In genomic region chr9:68719847-68720246, GRCh38 we compare ENCODE assay signal across 22 cellular contexts. TPM values are rescaled to one million over a fixed set of nuclear protein-coding genes. Genes with fewer than 3 reads are reported as not detected.
DNase-seq lines count a peak whose midpoint lies in the region; ATAC-seq, FAIRE-seq and TF ChIP-seq lines count a peak whose summit lies in the region.
"Had no signal": no experiment of that assay in that cellular context is flagged by ENCODE, and none has a peak within 500 bp of the region (broad histone marks: within the 10 kb centered on the region; RNA-seq: fewer than 3 reads in every experiment).

No MANE protein-coding gene starts in this region.

- no peak overlapping the region for H2BK15ac ChIP-seq in H1 (ENCODE audit: low read length)

- SMC1A ChIA-PET in GM12878 (lab: Charles Lee; ENCODE audit: uncharacterized antibody, unreplicated experiment) = interaction anchor here (0.6 kb wide), 1 partner anchor 60 kb away, joined by 3 read pairs; a partner anchor contains a TSS

- no peaks in the 10 kb centered on the region for H3K79me1 ChIP-seq in H1 (ENCODE audit: low read depth, low read length)

- H3K4me3 ChIP-seq in GM12878 (no peak overlapping the region), H1 (ENCODE audit: extremely low read depth in 1 of 4, insufficient read depth in 2 of 4, low read depth in 3 of 4, low read length in 4 of 4) (no peak overlapping the region), mucosa of descending colon (no peak overlapping the region), small intestine (ENCODE audit: low read depth in 1 of 2, low read length in 2 of 2) (no peak overlapping the region)
- H3K4me3 ChIP-seq: GM23338 had no signal

- H3K36me3 Mint-ChIP-seq in natural killer cell (no peaks in the 10 kb centered on the region), nephron progenitor cell (ENCODE audit: low read depth) (peaks cover 6% of the 10 kb centered on the region)
- H3K36me3 Mint-ChIP-seq: CD4-positive, CD25-positive, alpha-beta regulatory T cell; IgD-negative memory B cell had no signal

- H3K27ac ChIP-seq in GM12878 (ENCODE audit: control insufficient read depth, insufficient read depth) = no peak overlapping the region
- H3K27ac ChIP-seq in H1 (ENCODE audit: low read depth, low read length) = no peak overlapping the region
- H3K27ac ChIP-seq in small intestine (ENCODE audit: low read depth in 1 of 2, low read length in 1 of 2) = no peak overlapping the region

- RAD21 ChIA-PET in GM12878 (lab: Charles Lee; ENCODE audit: unreplicated experiment) = no interaction called here

- H3K36me3 ChIP-seq in GM12878 (ENCODE audit: control insufficient read depth in 2 of 2, insufficient read depth in 2 of 2, low read length in 1 of 2) (no peaks in the 10 kb centered on the region; a peak in 2 of 4 replicates), H1 (ENCODE audit: control insufficient read depth in 2 of 4, insufficient read depth in 4 of 4, low read length in 3 of 4) (no peaks in the 10 kb centered on the region), mucosa of descending colon (ENCODE audit: low read depth) (no peaks in the 10 kb centered on the region), small intestine (ENCODE audit: control insufficient read depth in 2 of 2, insufficient read depth in 2 of 2, low read length in 2 of 2) (no peaks in the 10 kb centered on the region)
- H3K36me3 ChIP-seq: BE2C had no signal

- no peak overlapping the region for H4K8ac ChIP-seq in H1 (ENCODE audit: extremely low read depth, insufficient read depth, low read length)

- no peaks in the 10 kb centered on the region for H3K23me2 ChIP-seq in H1 (ENCODE audit: low read depth, low read length)

- H3K4me1 ChIP-seq in GM12878 (ENCODE audit: control insufficient read depth, insufficient read depth, low read length) (no peaks in the 10 kb centered on the region), H1 (replicated peaks in 1 of 4; ENCODE audit: control insufficient read depth in 3 of 4, insufficient read depth in 4 of 4, low read length in 3 of 4) (no peaks in the 10 kb centered on the region), mucosa of descending colon (ENCODE audit: low read depth) (peaks cover 30% of the 10 kb centered on the region), small intestine (ENCODE audit: control insufficient read depth in 2 of 2, insufficient read depth in 1 of 2, low read depth in 1 of 2, low read length in 1 of 2) (peaks cover under 1 to 14% of the 10 kb centered on the region in 2 donors)
- H3K4me1 ChIP-seq: BE2C had no signal

- H3K27me3 ChIP-seq in GM12878 (replicated peaks in 1 of 2; ENCODE audit: control insufficient read depth in 2 of 2, insufficient read depth in 2 of 2, low read length in 1 of 2) (no peaks in the 10 kb centered on the region), H1 (replicated peaks in 1 of 4; ENCODE audit: control insufficient read depth in 3 of 4, extremely low read depth in 1 of 4, insufficient read depth in 3 of 4, low read length in 3 of 4) (no peaks in the 10 kb centered on the region), small intestine (ENCODE audit: control insufficient read depth in 2 of 2, insufficient read depth in 2 of 2, low read length in 2 of 2) (no peaks in the 10 kb centered on the region)
- H3K27me3 ChIP-seq: BE2C had no signal

- H3K9me3 ChIP-seq in GM12878 (replicated peaks; ENCODE audit: control insufficient read depth, insufficient read depth, low read length) (no peaks in the 10 kb centered on the region; the same call in 2 of the 3 replicates), H1 (ENCODE audit: insufficient read depth in 2 of 2, low read depth in 1 of 2, low read length in 1 of 2) (no peaks in the 10 kb centered on the region), mucosa of descending colon (no peaks in the 10 kb centered on the region), small intestine (ENCODE audit: control insufficient read depth, low read depth) (no peaks in the 10 kb centered on the region)
- H3K9me3 ChIP-seq: BE2C had no signal

- DNase-seq in GM12878 (ENCODE audit: low read depth, low spot score) = no peak
- DNase-seq in H1 (ENCODE audit: low read depth in 1 of 2, low spot score in 2 of 2) = no peak
- DNase-seq in mucosa of descending colon = no peak
- peak; percentile 33 for DNase-seq in small intestine
- no peak for DNase-seq in natural killer cell
- no peak for DNase-seq in kidney glomerular epithelial cell (lab: John Stamatoyannopoulos, UW)
- DNase-seq in nephron progenitor cell = no peak
- DNase-seq: BE2C; C1 segment of cervical spinal cord; CD4-positive, CD25-positive, alpha-beta regulatory T cell; CD8-positive, alpha-beta memory T cell; COR-L47; DMS 273 treated with DMSO at 0.1 percent for 48 hours; DMS53; DND-41; EL; H7 had no signal

- H2AK5ac ChIP-seq in H1 (ENCODE audit: low read depth, low read length) = no peak overlapping the region

- FAIRE-seq in GM12878 (lab: Jason Lieb, UNC) (peak; percentile 27), H1 (lab: Jason Lieb, UNC) (no peak), small intestine (lab: Jason Lieb, UNC) (no peak)
- FAIRE-seq: HTR-8/SVneo had no signal

- H2AFZ ChIP-seq in GM12878 (ENCODE audit: control insufficient read depth, low read depth, low read length) = no peak overlapping the region
- no peak overlapping the region for H2AFZ ChIP-seq in H1 (ENCODE audit: low read length)
- H2AFZ ChIP-seq: GM23338 had no signal

- intact Hi-C loops in GM12878 (cut with micrococcal nuclease; ENCODE audit: unreplicated experiment) (no loop called here), mucosa of descending colon (cut with DNase I, micrococcal nuclease) (no loop called here), natural killer cell (cut with micrococcal nuclease) (no loop called here)

- H2BK5ac ChIP-seq in H1 (ENCODE audit: low read depth, low read length) = no peak overlapping the region

- H3K79me2 ChIP-seq in GM12878 (ENCODE audit: control insufficient read depth, insufficient read depth, low read length) (peaks cover 3% of the 10 kb centered on the region), H1 (ENCODE audit: control insufficient read depth in 1 of 2, insufficient read depth in 2 of 2, low read length in 2 of 2) (peaks cover 0 to 12% of the 10 kb centered on the region in 2 experiments; a peak in 1 of 4 replicates)

- H3K4me2 ChIP-seq in GM12878 (ENCODE audit: control insufficient read depth, insufficient read depth) = no peak overlapping the region
- no peak overlapping the region for H3K4me2 ChIP-seq in H1 (ENCODE audit: insufficient read depth in 1 of 2, low read depth in 2 of 2, low read length in 2 of 2)
- H3K4me2 ChIP-seq: GM23338 had no signal

- no peak overlapping the region for H3K4me3 Mint-ChIP-seq in natural killer cell
- H3K4me3 Mint-ChIP-seq in nephron progenitor cell = no peak overlapping the region
- H3K4me3 Mint-ChIP-seq: CD4-positive, CD25-positive, alpha-beta regulatory T cell; CD8-positive, alpha-beta memory T cell; GM23338; IgD-negative memory B cell had no signal

- TF ChIP-seq EP300 in GM12878 (IDR thresholded peaks at IDR 0.05; ENCODE audit: borderline replicate concordance in 1 of 2, control insufficient read depth in 1 of 2, low read depth in 2 of 2, low read length in 2 of 2) = no peak
- TF ChIP-seq EP300 in H1 (IDR thresholded peaks at IDR 0.05; ENCODE audit: borderline replicate concordance in 1 of 2, low read depth in 2 of 2, low read length in 2 of 2) = no peak

- no peak for TF ChIP-seq POLR2A in GM12878 (IDR thresholded peaks at IDR 0.05; ENCODE audit: low read depth, low read length)
- TF ChIP-seq POLR2A in H1 (IDR thresholded peaks at IDR 0.05; ENCODE audit: control extremely low read depth in 1 of 2, low read depth in 2 of 2, low read length in 2 of 2) = no peak

- no peak overlapping the region for H3K56ac ChIP-seq in H1 (replicated peaks; ENCODE audit: insufficient read length, low read depth, low read length)

- 63% methylated on average over 2 of the region's 2 CpGs for WGBS in GM12878 (ENCODE audit: insufficient coverage, insufficient replicate concordance, low lambda C conversion rate, missing lambda C conversion rate)
- WGBS in H1 (ENCODE audit: extremely low coverage in 1 of 2, insufficient coverage in 1 of 2, insufficient read length in 1 of 2, insufficient replicate concordance in 2 of 2, low coverage in 1 of 2, low lambda C conversion rate in 2 of 2, missing lambda C conversion rate in 1 of 2), 2 experiments = 64% methylated on average over 2 of the region's 2 CpGs; no CpG with 5 or more reads in 1 of the 2 experiments
- 3 to 26% (median 18%) methylated on average over 2 of the region's 2 CpGs for WGBS in small intestine, 3 donors

- H3K27me3 Mint-ChIP-seq in natural killer cell (ENCODE audit: low read depth in 2 of 2) (peaks cover 12 to 16% of the 10 kb centered on the region in 2 donors), nephron progenitor cell (ENCODE audit: low read depth, poor library complexity) (peaks cover 4% of the 10 kb centered on the region)
- H3K27me3 Mint-ChIP-seq: IgD-negative memory B cell had no signal

- TF ChIP-seq CTCF in GM12878 (IDR thresholded peaks at IDR 0.05 in 2 of 3, conservative IDR thresholded peaks at IDR 0.05 in 1 of 3; ENCODE audit: control insufficient read depth in 2 of 3, extremely low read depth in 1 of 3, insufficient read depth in 1 of 3, low read depth in 3 of 3, low read length in 3 of 3) (no peak), H1 (IDR thresholded peaks at IDR 0.05; ENCODE audit: control extremely low read depth in 1 of 3, insufficient read depth in 1 of 3, low read depth in 1 of 3, low read length in 3 of 3) (no peak), mucosa of descending colon (IDR thresholded peaks at IDR 0.05) (no peak), natural killer cell (IDR thresholded peaks at IDR 0.05) (no peak), nephron progenitor cell (IDR thresholded peaks at IDR 0.05) (no peak)

- H3K18ac ChIP-seq in H1 (ENCODE audit: extremely low read depth, low read length) = peak overlapping the region; percentile 7; the same call in 1 of the 2 replicates

- no peak overlapping the region for H4K91ac ChIP-seq in H1 (replicated peaks; ENCODE audit: insufficient read length, low read length)

- BruUV-seq in GM12878 (replicated peaks; lab: Mats Ljungman, UMichigan) = no TSS peak

- no peak overlapping the region for H2BK120ac ChIP-seq in H1 (replicated peaks; ENCODE audit: low read depth, low read length)

- H3K14ac ChIP-seq in H1 (ENCODE audit: insufficient read length) = no peak overlapping the region

- H3K27ac Mint-ChIP-seq in natural killer cell (no peak overlapping the region), nephron progenitor cell (no peak overlapping the region)
- H3K27ac Mint-ChIP-seq: CD4-positive, CD25-positive, alpha-beta regulatory T cell; CD8-positive, alpha-beta memory T cell; GM23338; IgD-negative memory B cell had no signal

- ATAC-seq in GM12878 (no peak), mucosa of descending colon (peak; percentile 59), natural killer cell (no peak)
- ATAC-seq: GM23338 had no signal

- no peak overlapping the region for H4K5ac ChIP-seq in H1 (ENCODE audit: insufficient read length, low read depth, low read length)

- TF ChIP-seq RAD21 in GM12878 (IDR thresholded peaks at IDR 0.05; ENCODE audit: insufficient read depth, low read depth, low read length) (no peak), H1 (IDR thresholded peaks at IDR 0.05 in 1 of 2, conservative IDR thresholded peaks at IDR 0.05 in 1 of 2; ENCODE audit: low read depth in 2 of 2, low read length in 2 of 2) (no peak)

- no peak overlapping the region for H2BK20ac ChIP-seq in H1 (ENCODE audit: low read length)

- H3K9ac ChIP-seq in GM12878 (ENCODE audit: control insufficient read depth, insufficient read depth, low read length) = no peak overlapping the region
- H3K9ac ChIP-seq in H1 (replicated peaks in 1 of 4; ENCODE audit: extremely low read depth in 1 of 4, low read depth in 3 of 4, low read length in 3 of 4) = no peak overlapping the region

- CTCF ChIA-PET in GM12878 (lab: Yijun Ruan, JAX) = interaction anchor here (1.1 to 1.6 kb wide), 4 partner anchors 12 to 280 kb away, joined by 3 to 6 read pairs (median 4); no protein-coding TSS in a partner anchor
- CTCF ChIA-PET in H1 (lab: Charles Lee; ENCODE audit: partially characterized antibody) = interaction anchor here (1.0 to 2.0 kb wide), 2 partner anchors 15 to 136 kb away, joined by 3 to 8 read pairs; partner anchors contain the start of gene PIP5K1B

- H3K9me3 Mint-ChIP-seq in natural killer cell = no peaks in the 10 kb centered on the region
- H3K9me3 Mint-ChIP-seq in nephron progenitor cell = peaks cover 21% of the 10 kb centered on the region
- H3K9me3 Mint-ChIP-seq: GM23338 had no signal

- H3K4me1 Mint-ChIP-seq in natural killer cell = no peaks in the 10 kb centered on the region
- no peaks in the 10 kb centered on the region for H3K4me1 Mint-ChIP-seq in nephron progenitor cell
- H3K4me1 Mint-ChIP-seq: CD4-positive, CD25-positive, alpha-beta regulatory T cell; CD8-positive, alpha-beta memory T cell had no signal

- POLR2A ChIA-PET in GM12878 (lab: Charles Lee) = interaction anchor here (0.8 kb wide), 1 partner anchor 15 kb away, joined by 3 read pairs; the partner anchor contains the start of gene PIP5K1B
- POLR2A ChIA-PET in H1 (lab: Charles Lee; ENCODE audit: partially characterized antibody) = no interaction called here

- in situ Hi-C loops in GM12878 (cut with MboI) = no loop called here

- H4K20me1 ChIP-seq in GM12878 (ENCODE audit: control insufficient read depth, insufficient read depth) (no peaks in the 10 kb centered on the region), H1 (replicated peaks in 1 of 2; ENCODE audit: control insufficient read depth in 1 of 2, insufficient read depth in 2 of 2, low read length in 2 of 2) (no peaks in the 10 kb centered on the region)

- H3K4ac ChIP-seq in H1 (replicated peaks; ENCODE audit: insufficient read length, low read depth, low read length) = no peak overlapping the region

- no peak overlapping the region for H2BK12ac ChIP-seq in H1 (ENCODE audit: low read depth, low read length)

- H3K23ac ChIP-seq in H1 (ENCODE audit: insufficient read length) = no peak overlapping the region

RNA-seq across cellular contexts. Expression of gene PIP5K1B, which starts 14.8 kb away (rescaled TPM):
- 58.8 and 60.2 TPM in 2 replicates for total RNA-seq in GM12878 (2013; cell fraction: nucleolus; rRNA removed)
- total RNA-seq in GM12878 (2014; rRNA removed) (10.2 and 10.4 TPM in 2 replicates), GM12878 (2014; rRNA removed; fragmentation: Illumina TruSeq; extraction: Trizol) (12.5 and 13.5 TPM in 2 replicates), GM12878 (2021) (14.5 and 16.2 TPM in 2 replicates), mucosa of descending colon (100 to 1,000 TPM in 1 of 3 donors, 10 to 100 TPM in 2; 60.0 to 122 (median 73.3) TPM), natural killer cell (1 to 10 TPM in 2 of 3 donors, under 1 TPM in 1; 0.73 to 3.4 (median 1.3) TPM)
- 6.0 TPM for polyA plus RNA-seq in GM12878 (2011; ENCODE audit: low read depth)
- polyA plus RNA-seq in GM12878 (2011; rRNA removed) (16.3 and 18.2 TPM in 2 replicates), GM12878 (2014; fragmentation: Illumina TruSeq; extraction: Trizol) (15.1 and 19.9 TPM in 2 replicates), GM12878 (2014; fragmentation: Nextera tagmentation; extraction: Ambion mirVana) (10 to 100 TPM in 1 of 2 experiments, 1 to 10 TPM in 1; 6.8 to 10.9 TPM), GM12878 (2014; rRNA removed) (8.7 and 9.7 TPM in 2 replicates), GM12878 (2016; fragmentation: Nextera tagmentation; extraction: Ambion mirVana) (1 to 10 TPM; 8.2 to 9.7 TPM), H1 (2011; rRNA removed) (2.2 and 4.7 TPM in 2 replicates), small intestine (10 to 100 TPM; 28.8 to 54.0 (median 45.4) TPM)
- polyA plus RNA-seq in GM12878 (2011; cell fraction: cytosol; rRNA removed) = 9.2 and 11.8 TPM in 2 replicates
- 10.3 and 12.1 TPM in 2 replicates for polyA plus RNA-seq in GM12878 (2011; cell fraction: nucleus; rRNA removed)
- polyA plus RNA-seq in GM12878 (2012) = 5.7 and 6.0 TPM in 2 replicates
- polyA minus RNA-seq in GM12878 (2011; rRNA and poly(A)+ RNA removed) = 22.6 and 31.5 TPM in 2 replicates
- 4.9 and 5.4 TPM in 2 replicates for polyA minus RNA-seq in GM12878 (2011; cell fraction: cytosol; rRNA and poly(A)+ RNA removed)
- polyA minus RNA-seq in GM12878 (2011; cell fraction: nucleus; rRNA and poly(A)+ RNA removed) = 42.6 and 75.8 TPM in 2 replicates
- 6.1 and 7.7 TPM in 2 replicates for total RNA-seq in H1 (2021; fragmentation: NEBNext Ultra II Directional; extraction: Animal tissue kit (Norgen Biotek cat#: 25700))
- polyA plus RNA-seq in H1 (2011; cell fraction: cytosol; rRNA removed) = 2.8 TPM
- 2.0 TPM for polyA plus RNA-seq in H1 (2011; cell fraction: nucleus; rRNA removed)
- 4.3 to 5.1 TPM (median 4.6 TPM) in 4 replicates for polyA plus RNA-seq in H1 (2012, experiment 1 of 2)
- polyA plus RNA-seq in H1 (2012, experiment 2 of 2) = 0.83 TPM
- 3.8 TPM for polyA plus RNA-seq in H1 (2013, experiment 1 of 2)
- polyA plus RNA-seq in H1 (2013, experiment 2 of 2) = 3.8 TPM
- 6.0 and 10.8 TPM in 2 replicates for polyA minus RNA-seq in H1 (2011; rRNA and poly(A)+ RNA removed)
- 2.8 TPM for polyA minus RNA-seq in H1 (2011; cell fraction: cytosol; rRNA and poly(A)+ RNA removed)
- polyA minus RNA-seq in H1 (2011; cell fraction: nucleus; rRNA and poly(A)+ RNA removed) = 19.7 TPM
- total RNA-seq: A172, G401 had no signal
- polyA plus RNA-seq: CD8-positive, alpha-beta memory T cell had no signal
